ENCODE assay signal across 1 cellular context in the genomic region with DNA sequence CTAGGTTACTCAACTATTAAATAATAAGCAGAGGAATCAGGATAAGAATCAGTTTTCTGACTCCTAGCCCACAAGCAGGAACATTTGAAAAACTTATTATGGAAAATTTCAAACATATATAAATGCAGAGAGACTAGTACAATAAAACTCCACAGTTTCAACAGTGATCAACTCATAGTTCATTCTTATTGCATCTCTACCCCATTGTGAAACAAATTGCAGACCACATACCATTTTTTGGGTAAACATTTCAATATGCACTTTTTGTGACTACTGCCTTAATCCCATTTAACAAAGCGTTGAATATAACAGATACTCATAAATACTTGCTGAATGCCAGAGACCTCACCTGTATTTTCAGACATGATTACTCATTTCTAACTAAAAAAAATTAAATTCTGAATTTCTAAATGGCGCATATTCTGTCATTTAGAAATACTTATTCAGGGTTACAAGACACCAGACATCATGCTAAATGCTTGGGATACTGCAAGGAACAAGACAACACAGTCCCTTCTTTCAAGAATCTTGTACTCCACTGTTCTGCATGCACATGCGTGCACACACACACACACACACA.
TF ChIP-seq lines count a peak whose summit lies in the region.

No MANE protein-coding gene starts in this region.

TF ChIP-seq in HepG2, 621 proteins besides CTCF, POLR2A, EP300 and RAD21 (continued from another document):
- TF ChIP-seq, protein P1, sequence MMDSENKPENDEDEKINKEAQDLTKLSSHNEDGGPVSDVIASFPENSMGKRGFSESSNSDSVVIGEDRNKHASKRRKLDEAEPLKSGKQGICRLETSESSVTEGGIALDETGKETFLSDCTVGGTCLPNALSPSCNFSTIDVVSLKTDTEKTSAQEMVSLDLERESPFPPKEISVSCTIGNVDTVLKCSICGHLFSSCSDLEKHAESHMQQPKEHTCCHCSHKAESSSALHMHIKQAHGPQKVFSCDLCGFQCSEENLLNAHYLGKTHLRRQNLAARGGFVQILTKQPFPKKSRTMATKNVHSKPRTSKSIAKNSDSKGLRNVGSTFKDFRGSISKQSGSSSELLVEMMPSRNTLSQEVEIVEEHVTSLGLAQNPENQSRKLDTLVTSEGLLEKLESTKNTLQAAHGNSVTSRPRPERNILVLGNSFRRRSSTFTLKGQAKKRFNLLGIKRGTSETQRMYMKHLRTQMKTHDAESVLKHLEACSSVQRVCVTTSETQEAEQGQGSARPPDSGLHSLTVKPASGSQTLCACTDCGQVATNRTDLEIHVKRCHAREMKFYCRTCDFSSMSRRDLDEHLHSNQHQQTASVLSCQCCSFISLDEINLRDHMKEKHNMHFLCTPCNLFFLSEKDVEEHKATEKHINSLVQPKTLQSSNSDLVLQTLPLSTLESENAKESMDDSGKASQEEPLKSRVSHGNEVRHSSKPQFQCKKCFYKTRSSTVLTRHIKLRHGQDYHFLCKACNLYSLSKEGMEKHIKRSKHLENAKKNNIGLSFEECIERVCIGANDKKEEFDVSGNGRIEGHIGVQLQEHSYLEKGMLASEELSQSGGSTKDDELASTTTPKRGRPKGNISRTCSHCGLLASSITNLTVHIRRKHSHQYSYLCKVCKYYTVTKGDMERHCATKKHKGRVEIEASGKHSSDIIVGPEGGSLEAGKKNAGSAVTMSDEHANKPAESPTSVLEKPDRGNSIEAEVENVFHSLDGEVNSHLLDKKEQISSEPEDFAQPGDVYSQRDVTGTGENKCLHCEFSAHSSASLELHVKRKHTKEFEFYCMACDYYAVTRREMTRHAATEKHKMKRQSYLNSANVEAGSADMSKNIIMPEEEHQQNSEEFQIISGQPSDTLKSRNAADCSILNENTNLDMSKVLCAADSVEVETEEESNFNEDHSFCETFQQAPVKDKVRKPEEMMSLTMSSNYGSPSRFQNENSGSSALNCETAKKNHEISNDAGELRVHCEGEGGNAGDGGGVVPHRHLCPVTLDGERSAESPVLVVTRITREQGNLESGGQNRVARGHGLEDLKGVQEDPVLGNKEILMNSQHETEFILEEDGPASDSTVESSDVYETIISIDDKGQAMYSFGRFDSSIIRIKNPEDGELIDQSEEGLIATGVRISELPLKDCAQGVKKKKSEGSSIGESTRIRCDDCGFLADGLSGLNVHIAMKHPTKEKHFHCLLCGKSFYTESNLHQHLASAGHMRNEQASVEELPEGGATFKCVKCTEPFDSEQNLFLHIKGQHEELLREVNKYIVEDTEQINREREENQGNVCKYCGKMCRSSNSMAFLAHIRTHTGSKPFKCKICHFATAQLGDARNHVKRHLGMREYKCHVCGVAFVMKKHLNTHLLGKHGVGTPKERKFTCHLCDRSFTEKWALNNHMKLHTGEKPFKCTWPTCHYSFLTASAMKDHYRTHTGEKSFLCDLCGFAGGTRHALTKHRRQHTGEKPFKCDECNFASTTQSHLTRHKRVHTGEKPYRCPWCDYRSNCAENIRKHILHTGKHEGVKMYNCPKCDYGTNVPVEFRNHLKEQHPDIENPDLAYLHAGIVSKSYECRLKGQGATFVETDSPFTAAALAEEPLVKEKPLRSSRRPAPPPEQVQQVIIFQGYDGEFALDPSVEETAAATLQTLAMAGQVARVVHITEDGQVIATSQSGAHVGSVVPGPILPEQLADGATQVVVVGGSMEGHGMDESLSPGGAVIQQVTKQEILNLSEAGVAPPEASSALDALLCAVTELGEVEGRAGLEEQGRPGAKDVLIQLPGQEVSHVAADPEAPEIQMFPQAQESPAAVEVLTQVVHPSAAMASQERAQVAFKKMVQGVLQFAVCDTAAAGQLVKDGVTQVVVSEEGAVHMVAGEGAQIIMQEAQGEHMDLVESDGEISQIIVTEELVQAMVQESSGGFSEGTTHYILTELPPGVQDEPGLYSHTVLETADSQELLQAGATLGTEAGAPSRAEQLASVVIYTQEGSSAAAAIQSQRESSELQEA (CRISPR knock-in tag; IDR thresholded peaks at IDR 0.05; ENCODE audit: not compliant biosample characterization), result no peak
- TF ChIP-seq ATRX (CRISPR knock-in tag; IDR thresholded peaks at IDR 0.05; ENCODE audit: borderline replicate concordance) (no peak), REPIN1 (CRISPR knock-in tag; IDR thresholded peaks at IDR 0.05; ENCODE audit: borderline replicate concordance, low read depth) (no peak), ZNF644 (CRISPR knock-in tag; IDR thresholded peaks at IDR 0.05; ENCODE audit: low read depth) (no peak), ARHGAP35 (CRISPR knock-in tag; IDR thresholded peaks at IDR 0.05; ENCODE audit: borderline replicate concordance) (no peak), DNMT1 (CRISPR knock-in tag; IDR thresholded peaks at IDR 0.05) (no peak), ZNF326 (CRISPR knock-in tag; IDR thresholded peaks at IDR 0.05; ENCODE audit: borderline replicate concordance) (no peak)
- TF ChIP-seq, protein P2, sequence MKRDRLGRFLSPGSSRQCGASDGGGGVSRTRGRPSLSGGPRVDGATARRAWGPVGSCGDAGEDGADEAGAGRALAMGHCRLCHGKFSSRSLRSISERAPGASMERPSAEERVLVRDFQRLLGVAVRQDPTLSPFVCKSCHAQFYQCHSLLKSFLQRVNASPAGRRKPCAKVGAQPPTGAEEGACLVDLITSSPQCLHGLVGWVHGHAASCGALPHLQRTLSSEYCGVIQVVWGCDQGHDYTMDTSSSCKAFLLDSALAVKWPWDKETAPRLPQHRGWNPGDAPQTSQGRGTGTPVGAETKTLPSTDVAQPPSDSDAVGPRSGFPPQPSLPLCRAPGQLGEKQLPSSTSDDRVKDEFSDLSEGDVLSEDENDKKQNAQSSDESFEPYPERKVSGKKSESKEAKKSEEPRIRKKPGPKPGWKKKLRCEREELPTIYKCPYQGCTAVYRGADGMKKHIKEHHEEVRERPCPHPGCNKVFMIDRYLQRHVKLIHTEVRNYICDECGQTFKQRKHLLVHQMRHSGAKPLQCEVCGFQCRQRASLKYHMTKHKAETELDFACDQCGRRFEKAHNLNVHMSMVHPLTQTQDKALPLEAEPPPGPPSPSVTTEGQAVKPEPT (CRISPR knock-in tag; IDR thresholded peaks at IDR 0.05; ENCODE audit: low read depth), result no peak
